Comparison of ENCODE assay signal across 22 cellular contexts in the genomic region with DNA sequence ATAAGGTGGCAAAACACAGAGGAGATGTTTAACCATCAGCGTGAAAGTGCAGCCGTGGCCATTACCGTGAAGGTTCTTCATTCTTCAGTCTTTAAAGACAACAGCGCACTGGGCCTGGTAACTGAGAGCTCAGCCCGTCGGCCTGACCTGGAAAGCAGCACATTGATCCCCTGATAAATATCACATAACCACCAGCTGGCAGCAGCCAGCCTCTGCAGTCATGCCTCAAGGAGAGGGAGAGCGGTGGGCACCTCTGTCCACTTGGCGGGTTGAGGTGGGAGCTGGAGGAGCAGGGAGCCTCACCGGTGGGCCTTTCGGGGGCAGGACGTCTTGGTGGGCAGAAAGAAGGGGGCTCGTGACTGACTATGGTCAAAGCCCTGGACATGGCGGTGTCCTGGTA. TPM values are rescaled to one million over a fixed set of nuclear protein-coding genes. Genes with fewer than 3 reads are reported as not detected.
DNase-seq lines count a peak whose midpoint lies in the region; ATAC-seq, FAIRE-seq and TF ChIP-seq lines count a peak whose summit lies in the region.
"Had no signal": no experiment of that assay in that cellular context is flagged by ENCODE, and none has a peak within 500 bp of the region (broad histone marks: within the 10 kb centered on the region; RNA-seq: fewer than 3 reads in every experiment).

No MANE protein-coding gene starts in this region.

- H4K91ac ChIP-seq in H1 (replicated peaks; ENCODE audit: insufficient read length, low read length) (no peak overlapping the region), neuronal stem cell (ENCODE audit: low read depth, low read length, poor library complexity) (no peak overlapping the region)

- H2BK5ac ChIP-seq in H1 (ENCODE audit: low read depth, low read length) (no peak overlapping the region), neuronal stem cell (ENCODE audit: low read length) (peak overlapping the region; percentile 3)

- no peak for FAIRE-seq in H1 (lab: Jason Lieb, UNC)
- FAIRE-seq: A549, D721Med, G401.6, GM12891, K562 had no signal

- no peak overlapping the region for H3K9ac ChIP-seq in H1 (replicated peaks in 1 of 4; ENCODE audit: extremely low read depth in 1 of 4, low read depth in 3 of 4, low read length in 3 of 4)
- H3K9ac ChIP-seq in neuronal stem cell (ENCODE audit: low read depth, low read length, poor library complexity) = no peak overlapping the region
- H3K9ac ChIP-seq: GM23248 had no signal

- H3K27me3 ChIP-seq in H1 (replicated peaks in 1 of 4; ENCODE audit: control insufficient read depth in 3 of 4, extremely low read depth in 1 of 4, insufficient read depth in 3 of 4, low read length in 3 of 4) = no peaks in the 10 kb centered on the region
- H3K27me3 ChIP-seq in neuronal stem cell (ENCODE audit: control insufficient read depth in 3 of 3, insufficient read depth in 3 of 3, low read depth in 1 of 3, low read length in 3 of 3) = no peaks in the 10 kb centered on the region
- H3K27me3 ChIP-seq: BE2C had no signal

- H3K9me3 ChIP-seq in T-helper 17 cell (ENCODE audit: control insufficient read depth, low read length, poor library complexity, severe bottlenecking) (no peaks in the 10 kb centered on the region), H1 (ENCODE audit: insufficient read depth in 2 of 2, low read depth in 1 of 2, low read length in 1 of 2) (no peaks in the 10 kb centered on the region), neuronal stem cell (replicated peaks in 1 of 2; ENCODE audit: control insufficient read depth in 2 of 2, insufficient read depth in 1 of 2, low read depth in 1 of 2, low read length in 2 of 2) (peaks cover 0 to 5% of the 10 kb centered on the region in 2 donors)
- H3K9me3 ChIP-seq: A549, BE2C had no signal

- no peaks in the 10 kb centered on the region for H3K36me3 ChIP-seq in H1 (ENCODE audit: control insufficient read depth in 2 of 4, insufficient read depth in 4 of 4, low read length in 3 of 4)
- peaks cover 0 to 5% of the 10 kb centered on the region in 2 donors for H3K36me3 ChIP-seq in neuronal stem cell (replicated peaks in 1 of 2; ENCODE audit: control insufficient read depth in 2 of 2, insufficient read depth in 2 of 2, low read length in 2 of 2)
- H3K36me3 ChIP-seq: BE2C had no signal

- H3K56ac ChIP-seq in H1 (replicated peaks; ENCODE audit: insufficient read length, low read depth, low read length) = no peak overlapping the region

- TF ChIP-seq RAD21 in H1 (IDR thresholded peaks at IDR 0.05 in 1 of 2, conservative IDR thresholded peaks at IDR 0.05 in 1 of 2; ENCODE audit: low read depth in 2 of 2, low read length in 2 of 2) = no peak

- POLR2A ChIA-PET in H1 (lab: Charles Lee; ENCODE audit: partially characterized antibody) = no interaction called here

- ATAC-seq in T-helper 17 cell = no peak
- no peak for ATAC-seq in HG03108 (IDR thresholded peaks at IDR 0.05; ENCODE audit: unreplicated experiment)
- ATAC-seq: A549; CD8-positive, alpha-beta T cell; K562 had no signal

- no peak overlapping the region for H2BK15ac ChIP-seq in H1 (ENCODE audit: low read length)
- peak overlapping the region; percentile 28 for H2BK15ac ChIP-seq in neuronal stem cell (ENCODE audit: low read length)

- 0 out of 2 replicates have a peak overlapping the region, but pooled peaks have one; percentile 39 for H2AK5ac ChIP-seq in H1 (ENCODE audit: low read depth, low read length)
- H2AK5ac ChIP-seq in neuronal stem cell (ENCODE audit: low read depth, low read length) = peak overlapping the region; percentile 89

- H2BK120ac ChIP-seq in H1 (replicated peaks; ENCODE audit: low read depth, low read length) (no peak overlapping the region), neuronal stem cell (ENCODE audit: low read depth, low read length) (no peak overlapping the region)

- no peak overlapping the region for H3K4me3 Mint-ChIP-seq in T-helper 17 cell
- H3K4me3 Mint-ChIP-seq: CD8-positive, alpha-beta T cell had no signal

- no peak overlapping the region for H4K5ac ChIP-seq in H1 (ENCODE audit: insufficient read length, low read depth, low read length)

- DNase-seq in T-helper 17 cell = no peak
- no peak for DNase-seq in H1 (ENCODE audit: low read depth in 1 of 2, low spot score in 2 of 2)
- no peak for DNase-seq in neuronal stem cell (ENCODE audit: low spot score)
- no peak for DNase-seq in CD1c-positive myeloid dendritic cell (ENCODE audit: extremely low spot score)
- DNase-seq in NCI-H1436 treated with DMSO at 0.1 percent for 48 hours (lab: John Stamatoyannopoulos, UW) = no peak
- DNase-seq: BE2C; CD8-positive, alpha-beta T cell; COR-L47; DMS153; DMS79 treated with DMSO at 0.1 percent for 48 hours; EL; GM23248; H7 had no signal

- H3K4me2 ChIP-seq in H1 (ENCODE audit: insufficient read depth in 1 of 2, low read depth in 2 of 2, low read length in 2 of 2) (no peak overlapping the region), neuronal stem cell (ENCODE audit: insufficient read depth, low read length, poor library complexity, severe bottlenecking) (no peak overlapping the region)
- H3K4me2 ChIP-seq: A549 had no signal

- H2AFZ ChIP-seq in H1 (ENCODE audit: low read length) (no peak overlapping the region), neuronal stem cell (ENCODE audit: low read length) (no peak overlapping the region)
- H2AFZ ChIP-seq: GM23248 had no signal

- H3K18ac ChIP-seq in H1 (ENCODE audit: extremely low read depth, low read length) (no peak overlapping the region), neuronal stem cell (ENCODE audit: low read length) (peak overlapping the region; percentile 31)

- no peak for TF ChIP-seq EP300 in H1 (IDR thresholded peaks at IDR 0.05; ENCODE audit: borderline replicate concordance in 1 of 2, low read depth in 2 of 2, low read length in 2 of 2)

- CTCF ChIA-PET in H1 (lab: Charles Lee; ENCODE audit: partially characterized antibody) = interaction anchor here (1.0 to 7.0 kb wide), 11 partner anchors 8 to 387 kb away, joined by 3 to 72 read pairs (median 8); a partner anchor contains a TSS

- 91% methylated on average over 11 of the region's 13 CpGs; no CpG with 5 or more reads in 1 of the 2 experiments for WGBS in H1 (ENCODE audit: extremely low coverage in 1 of 2, insufficient coverage in 1 of 2, insufficient read length in 1 of 2, insufficient replicate concordance in 2 of 2, low coverage in 1 of 2, low lambda C conversion rate in 2 of 2, missing lambda C conversion rate in 1 of 2), 2 experiments
- no CpG with 5 or more reads among the region's 13 CpGs for WGBS in neuronal stem cell (ENCODE audit: extremely low coverage in 2 of 2, insufficient read length in 2 of 2, insufficient replicate concordance in 1 of 2), 2 donors

- H3K79me2 ChIP-seq in H1 (ENCODE audit: control insufficient read depth in 1 of 2, insufficient read depth in 2 of 2, low read length in 2 of 2) = no peaks in the 10 kb centered on the region

- peaks cover 3 to 18% (median 11%) of the 10 kb centered on the region in 4 experiments for H3K4me1 ChIP-seq in H1 (replicated peaks in 1 of 4; ENCODE audit: control insufficient read depth in 3 of 4, insufficient read depth in 4 of 4, low read length in 3 of 4)
- peaks cover 19 to 21% of the 10 kb centered on the region in 2 donors for H3K4me1 ChIP-seq in neuronal stem cell (ENCODE audit: control insufficient read depth in 2 of 2, insufficient read depth in 1 of 2, low read depth in 1 of 2, low read length in 2 of 2)
- H3K4me1 ChIP-seq: A549, BE2C had no signal

- H4K20me1 ChIP-seq in H1 (replicated peaks in 1 of 2; ENCODE audit: control insufficient read depth in 1 of 2, insufficient read depth in 2 of 2, low read length in 2 of 2) = peaks cover 0 to 7% of the 10 kb centered on the region in 2 experiments

- TF ChIP-seq CTCF in H1 (IDR thresholded peaks at IDR 0.05; ENCODE audit: control extremely low read depth in 1 of 3, insufficient read depth in 1 of 3, low read depth in 1 of 3, low read length in 3 of 3) = no peak

- H3K4ac ChIP-seq in H1 (replicated peaks; ENCODE audit: insufficient read length, low read depth, low read length) = no peak overlapping the region
- no peak overlapping the region for H3K4ac ChIP-seq in neuronal stem cell (ENCODE audit: low read length)

- H3K23me2 ChIP-seq in H1 (ENCODE audit: low read depth, low read length) = peaks cover 3% of the 10 kb centered on the region; the same call in 1 of the 2 replicates

- H3K36me3 Mint-ChIP-seq in T-helper 17 cell (ENCODE audit: low read depth) = no peaks in the 10 kb centered on the region
- H3K36me3 Mint-ChIP-seq: CD8-positive, alpha-beta T cell had no signal

- H3K27me3 Mint-ChIP-seq in T-helper 17 cell = no peaks in the 10 kb centered on the region

- peaks cover 3% of the 10 kb centered on the region for H3K4me1 Mint-ChIP-seq in T-helper 17 cell

- H2BK20ac ChIP-seq in H1 (ENCODE audit: low read length) = no peak overlapping the region

- H3K23ac ChIP-seq in H1 (ENCODE audit: insufficient read length) = no peak overlapping the region
- H3K23ac ChIP-seq in neuronal stem cell (ENCODE audit: low read depth, low read length, poor library complexity) = no peak overlapping the region

- H3K79me1 ChIP-seq in H1 (ENCODE audit: low read depth, low read length) (no peaks in the 10 kb centered on the region; the same call in 1 of the 2 replicates), neuronal stem cell (ENCODE audit: low read depth, low read length) (no peaks in the 10 kb centered on the region)

- H4K8ac ChIP-seq in H1 (ENCODE audit: extremely low read depth, insufficient read depth, low read length) = 0 out of 2 replicates have a peak overlapping the region, but pooled peaks have one; percentile 18
- H4K8ac ChIP-seq in neuronal stem cell (ENCODE audit: low read depth, low read length) = no peak overlapping the region

- TF ChIP-seq POLR2A in H1 (IDR thresholded peaks at IDR 0.05; ENCODE audit: control extremely low read depth in 1 of 2, low read depth in 2 of 2, low read length in 2 of 2) = no peak

- H3K27ac Mint-ChIP-seq in T-helper 17 cell = peak overlapping the region; percentile 45
- H3K27ac Mint-ChIP-seq: CD8-positive, alpha-beta T cell had no signal

- H3K4me3 ChIP-seq in H1 (ENCODE audit: extremely low read depth in 1 of 4, insufficient read depth in 2 of 4, low read depth in 3 of 4, low read length in 4 of 4) = no peak overlapping the region
- no peak overlapping the region for H3K4me3 ChIP-seq in neuronal stem cell (ENCODE audit: low read length in 2 of 2)
- H3K4me3 ChIP-seq: A549, GM23248, K562 had no signal

- H2BK12ac ChIP-seq in H1 (ENCODE audit: low read depth, low read length) (no peak overlapping the region), neuronal stem cell (ENCODE audit: low read length) (peak overlapping the region; percentile 25)

- H3K14ac ChIP-seq in H1 (ENCODE audit: insufficient read length) (no peak overlapping the region), neuronal stem cell (ENCODE audit: low read length) (no peak overlapping the region)

- peak overlapping the region; percentile 47 for H3K27ac ChIP-seq in angular gyrus (ENCODE audit: low read depth, low read length)
- H3K27ac ChIP-seq in H1 (ENCODE audit: low read depth, low read length) = no peak overlapping the region
- H3K27ac ChIP-seq in neuronal stem cell (replicated peaks; ENCODE audit: low read length) = no peak overlapping the region
- H3K27ac ChIP-seq: A549, C4-2B, GM23248, HL-60 had no signal

RNA-seq across cellular contexts. Expression of a gene that starts 58.1 kb away (rescaled TPM):
- total RNA-seq in T-helper 17 cell = 10 to 100 TPM in 1 of 2 donors, 1 to 10 TPM in 1; 9.7 to 13.2 TPM
- 22.9 and 24.4 TPM in 2 replicates for total RNA-seq in H1 (2021; fragmentation: NEBNext Ultra II Directional; extraction: Animal tissue kit (Norgen Biotek cat#: 25700))
- polyA plus RNA-seq in H1 (2011; rRNA removed) = 10.1 and 15.9 TPM in 2 replicates
- 13.8 TPM for polyA plus RNA-seq in H1 (2011; cell fraction: cytosol; rRNA removed)
- 82.6 TPM for polyA plus RNA-seq in H1 (2011; cell fraction: nucleus; rRNA removed)
- polyA plus RNA-seq in H1 (2012, experiment 1 of 2) = 16.2 to 22.1 TPM (median 19.9 TPM) in 4 replicates
- 10.5 TPM for polyA plus RNA-seq in H1 (2012, experiment 2 of 2)
- 10.9 TPM for polyA plus RNA-seq in H1 (2013, experiment 1 of 2)
- polyA plus RNA-seq in H1 (2013, experiment 2 of 2) = 11.8 TPM
- 16.6 and 19.1 TPM in 2 replicates for polyA minus RNA-seq in H1 (2011; rRNA and poly(A)+ RNA removed)
- polyA minus RNA-seq in H1 (2011; cell fraction: cytosol; rRNA and poly(A)+ RNA removed) = 18.4 TPM
- polyA minus RNA-seq in H1 (2011; cell fraction: nucleus; rRNA and poly(A)+ RNA removed) = 40.8 TPM
- polyA plus RNA-seq in neuronal stem cell (2013, experiment 1 of 2) = 20.8 TPM
- polyA plus RNA-seq in neuronal stem cell (2013, experiment 2 of 2) = 20.3 TPM
- total RNA-seq: GM23248 had no signal
- polyA plus RNA-seq: GM23248 had no signal
